9 cellular contexts compared by ENCODE assay signal in the genomic region with DNA sequence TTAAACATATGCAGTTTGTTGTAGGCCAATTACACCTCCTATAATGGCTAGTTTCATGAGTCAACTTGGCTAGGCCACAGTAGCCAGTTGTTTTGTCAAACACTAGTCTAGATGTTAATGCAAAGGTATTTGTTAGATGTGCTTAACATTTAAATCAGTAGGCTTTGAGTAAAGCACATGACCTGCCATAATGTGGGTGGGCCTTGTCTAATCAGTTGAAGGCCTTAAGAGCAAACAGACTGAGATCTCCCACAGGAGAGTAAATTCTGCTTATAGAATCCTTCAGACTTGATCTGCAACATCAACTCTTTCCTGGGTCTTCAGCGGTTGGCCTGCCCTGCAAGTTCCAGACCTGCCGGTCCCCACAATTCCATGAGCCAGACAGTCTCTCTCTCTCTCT.
"Had no signal": no experiment of that assay in that cellular context is flagged by ENCODE, and none has a peak within 500 bp of the region (broad histone marks: within the 10 kb centered on the region; RNA-seq: fewer than 3 reads in every experiment).

No MANE protein-coding gene starts in this region.

- ATAC-seq: HCT116, HepG2 had no signal

- H3K27ac Mint-ChIP-seq: IgD-negative memory B cell had no signal

- FAIRE-seq: H54, HepG2 had no signal

- H3K36me3 ChIP-seq: HAP-1 had no signal

- H3K27ac ChIP-seq: GM23248, HL-60 had no signal

- H3K36me3 Mint-ChIP-seq: IgD-negative memory B cell had no signal

- H3K4me3 ChIP-seq: GM23248, HAP-1 had no signal

- H2AFZ ChIP-seq: GM23248 had no signal

- H3K9me3 ChIP-seq: HAP-1 had no signal

- H3K9ac ChIP-seq: GM23248 had no signal

- H3K4me1 ChIP-seq: HAP-1 had no signal

- DNase-seq: GM23248, GOT3, KG1 had no signal
